ENCODE assay signal across 8 cellular contexts in the genomic region with DNA sequence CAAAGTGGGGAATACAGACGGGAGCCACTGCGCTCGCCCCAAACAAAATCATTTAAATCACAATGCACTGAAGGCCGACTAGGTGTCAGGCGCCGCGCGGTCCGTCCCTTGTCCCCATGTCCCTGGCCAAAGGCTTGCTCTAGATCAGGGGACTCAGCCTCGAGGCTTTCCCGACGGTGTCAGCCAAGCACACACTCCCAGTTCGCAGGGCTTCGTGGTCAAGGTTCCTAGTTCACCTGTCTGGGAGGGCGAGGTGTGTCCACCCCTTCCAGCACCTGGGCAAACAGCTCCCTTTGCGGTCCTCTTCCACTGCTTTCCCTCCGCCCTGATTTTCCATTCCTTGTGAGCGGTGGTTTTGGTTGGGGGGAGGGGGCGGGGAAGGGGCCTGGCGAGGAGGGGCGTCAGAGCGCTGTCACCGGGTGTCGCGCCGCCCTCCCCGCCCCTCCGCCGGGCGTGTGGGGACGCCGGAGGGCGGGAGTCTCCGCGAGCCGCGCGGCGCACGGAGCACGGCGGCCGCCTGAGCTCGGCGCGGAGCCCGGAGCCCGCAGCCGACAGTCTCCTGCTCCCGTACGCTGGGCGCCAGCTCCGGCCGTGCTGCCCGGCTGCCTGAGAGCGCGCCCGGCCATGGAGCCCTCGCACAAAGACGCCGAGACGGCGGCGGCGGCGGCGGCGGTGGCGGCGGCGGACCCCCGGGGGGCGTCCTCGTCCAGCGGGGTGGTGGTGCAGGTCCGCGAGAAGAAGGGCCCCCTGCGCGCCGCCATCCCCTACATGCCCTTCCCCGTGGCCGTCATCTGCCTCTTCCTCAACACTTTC. TPM values are rescaled to one million over a fixed set of nuclear protein-coding genes. Genes with fewer than 3 reads are reported as not detected.
DNase-seq lines count a peak whose midpoint lies in the region; ATAC-seq and TF ChIP-seq lines count a peak whose summit lies in the region.

Gene STUM (plus strand): TSS at position 484 of the 813 bp plus-strand sequence. CDS start 141 bp downstream, at position 625.

- DNase-seq in EH (ENCODE audit: low read depth) (peak; percentile 43), NCI-H146 (lab: John Stamatoyannopoulos, UW) (peak; percentile 71), left cardiac atrium (peak; percentile 44), prostate gland (ENCODE audit: low spot score) (no peak), pons (ENCODE audit: low spot score) (no peak)
- no peak for DNase-seq in activated naive CD4-positive, alpha-beta T cell treated with anti-CD3 and anti-CD28 coated beads for 36 hours

- H3K27me3 ChIP-seq in prostate gland (replicated peaks; ENCODE audit: insufficient read depth): no peaks in the 10 kb centered on the region

- H3K36me3 ChIP-seq in prostate gland: no peaks in the 10 kb centered on the region

- no peaks in the 10 kb centered on the region for H3K9me3 Mint-ChIP-seq in activated naive CD4-positive, alpha-beta T cell treated with anti-CD3 and anti-CD28 coated beads for 36 hours

- no peaks in the 10 kb centered on the region for H3K9me3 ChIP-seq in prostate gland

- no peak for TF ChIP-seq POLR2A in prostate gland (IDR thresholded peaks at IDR 0.05)

- WGBS in prostate gland: under 1% methylated on average over 67 of the region's 82 CpGs

- peaks cover 10% of the 10 kb centered on the region for H3K4me1 Mint-ChIP-seq in activated naive CD4-positive, alpha-beta T cell treated with anti-CD3 and anti-CD28 coated beads for 36 hours (ENCODE audit: low read depth)

- H3K27ac Mint-ChIP-seq in activated naive CD4-positive, alpha-beta T cell treated with anti-CD3 and anti-CD28 coated beads for 36 hours: no peak within 1 kb of the TSS

- no peaks in the 10 kb centered on the region for H3K36me3 Mint-ChIP-seq in activated naive CD4-positive, alpha-beta T cell treated with anti-CD3 and anti-CD28 coated beads for 36 hours (ENCODE audit: low read depth)

- no peak for TF ChIP-seq CTCF in prostate gland (IDR thresholded peaks at IDR 0.05)

- intact Hi-C loops in activated naive CD4-positive, alpha-beta T cell treated with anti-CD3 and anti-CD28 coated beads for 36 hours (cut with micrococcal nuclease): loop anchor here (5.0 kb wide), 3 partner anchors 79 to 889 kb away; no protein-coding TSS in a partner anchor
- intact Hi-C loops in left cardiac atrium (cut with DNase I) (no loop called here), prostate gland (cut with DNase I) (loop anchor here (5.0 kb wide), 3 partner anchors 79 to 279 kb away; no protein-coding TSS in a partner anchor)

- CTCF ChIA-PET in activated naive CD4-positive, alpha-beta T cell treated with anti-CD3 and anti-CD28 coated beads for 36 hours (lab: Charles Lee): interaction anchor here (0.6 to 2.2 kb wide), 13 partner anchors 14 to 1165 kb away, joined by 3 to 7 read pairs (median 4); no protein-coding TSS in a partner anchor

- peak within 1 kb of the TSS; percentile 61 for H3K4me3 Mint-ChIP-seq in activated naive CD4-positive, alpha-beta T cell treated with anti-CD3 and anti-CD28 coated beads for 36 hours

- peaks cover 10% of the 10 kb centered on the region for H3K4me1 ChIP-seq in prostate gland (replicated peaks)

- H3K27me3 Mint-ChIP-seq in activated naive CD4-positive, alpha-beta T cell treated with anti-CD3 and anti-CD28 coated beads for 36 hours (ENCODE audit: low read depth): peaks cover 37% of the 10 kb centered on the region

- ATAC-seq in left cardiac atrium (peak; percentile 77 to 81), HG03196 (IDR thresholded peaks at IDR 0.05; ENCODE audit: unreplicated experiment) (no peak), HG03342 (IDR thresholded peaks at IDR 0.05; ENCODE audit: unreplicated experiment) (no peak)

- H3K27ac ChIP-seq in prostate gland: peak within 1 kb of the TSS; percentile 5 to 58

- peak within 1 kb of the TSS; percentile 36 to 42 for H3K4me3 ChIP-seq in prostate gland

RNA-seq across cellular contexts. Expression of gene STUM, which starts in this region (rescaled TPM):
- total RNA-seq in activated naive CD4-positive, alpha-beta T cell treated with anti-CD3 and anti-CD28 coated beads for 36 hours: not detected
- total RNA-seq in left cardiac atrium (1 to 10 TPM in 1 of 2 donors, under 1 TPM in 1; 0.42 to 1.5 TPM), prostate gland (1 to 10 TPM; 1.9 to 4.3 TPM)

Comparison
In these comparisons a context has a peak if more than half of its experiments do, and no peak if none do; other contexts are left out.
1. DNase-seq: peak in EH (single experiment), NCI-H146 (single experiment) and left cardiac atrium (single experiment); none in activated naive CD4-positive, alpha-beta T cell treated with anti-CD3 and anti-CD28 coated beads for 36 hours (single experiment), prostate gland (single experiment) and pons (single experiment).
2. ATAC-seq: peak in left cardiac atrium (2 of 2); none in HG03196 (single experiment) and HG03342 (single experiment).
3. intact Hi-C loops: an anchor here in activated naive CD4-positive, alpha-beta T cell treated with anti-CD3 and anti-CD28 coated beads for 36 hours (5.0 kb wide) and prostate gland (5.0 kb wide); none called in left cardiac atrium.